Comparison of ENCODE assay signal across 1 cellular context in the genomic region with DNA sequence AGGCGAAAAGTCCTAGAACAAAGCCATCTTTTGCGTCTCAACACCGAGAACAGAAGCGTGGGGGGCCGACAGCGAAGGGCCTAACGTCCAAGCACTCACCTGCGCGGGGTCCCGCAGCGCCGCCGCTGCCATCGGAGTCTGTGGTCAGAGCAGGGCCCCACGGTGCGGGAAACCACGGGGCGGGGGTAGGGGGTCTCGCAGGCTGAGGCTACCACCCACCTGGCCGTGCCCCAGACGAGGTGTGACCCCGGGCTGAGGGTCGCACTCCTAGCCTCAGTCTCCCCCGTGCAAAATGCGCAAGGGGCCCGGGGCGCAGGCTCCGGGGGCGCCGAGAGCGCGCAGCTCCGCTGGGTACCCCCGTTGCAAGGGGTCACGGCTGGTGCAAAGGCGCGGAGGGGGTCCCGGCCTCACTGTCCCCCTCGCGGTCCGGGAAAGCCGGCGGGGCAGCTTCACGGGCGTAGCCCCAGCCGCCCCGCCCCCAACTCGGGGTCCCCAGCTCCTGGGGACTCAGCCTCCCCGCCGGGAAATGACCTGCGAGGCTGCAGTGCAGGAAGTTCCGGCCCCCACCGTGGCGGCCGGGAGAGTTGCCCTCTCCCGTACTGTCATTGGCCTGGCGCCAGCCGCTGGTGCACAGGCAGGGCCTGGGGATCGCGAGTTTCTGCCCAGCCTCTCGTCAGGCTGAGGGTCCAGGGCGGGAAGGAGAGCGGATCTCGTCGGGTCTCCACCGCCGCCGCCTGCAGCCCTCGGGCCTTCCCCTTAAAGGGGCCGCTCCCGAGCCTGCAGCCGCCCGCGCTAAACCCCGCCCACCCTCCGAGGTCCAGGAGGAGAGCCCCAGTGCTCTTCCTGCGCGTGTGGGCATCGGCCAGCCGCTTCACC.
TF ChIP-seq lines count a peak whose summit lies in the region.

ZNF792 (minus strand) TSS at position 699 of the 876 bp plus-strand sequence; CDS start at position 132, 567 bp downstream.

TF ChIP-seq in K562, 482 proteins besides CTCF, POLR2A, EP300 and RAD21 (continued from another document and continues in another):
- TF ChIP-seq NR2C1 (IDR thresholded peaks at IDR 0.05) (no peak), NR2C1 (tag; IDR thresholded peaks at IDR 0.05) (no peak), POLR2AphosphoS5 (IDR thresholded peaks at IDR 0.05; ENCODE audit: control insufficient read depth, insufficient read depth, low read depth, low read length) (peak; percentile 23; the same call in 1 of the 2 replicates), ZBTB8A (IDR thresholded peaks at IDR 0.05; ENCODE audit: partially characterized antibody) (no peak), TCF3 (CRISPR knock-in tag; IDR thresholded peaks at IDR 0.05) (no peak), ZNF589 (CRISPR knock-in tag; IDR thresholded peaks at IDR 0.05; ENCODE audit: low read depth) (no peak), FOXO4 (CRISPR knock-in tag; IDR thresholded peaks at IDR 0.05) (no peak), MCM3 (IDR thresholded peaks at IDR 0.05) (no peak), RBFOX2 (IDR thresholded peaks at IDR 0.05; ENCODE audit: low read depth, low read length) (peak; percentile 75), HOMEZ (CRISPR knock-in tag; IDR thresholded peaks at IDR 0.05) (no peak), RFX5 (IDR thresholded peaks at IDR 0.05; ENCODE audit: low read depth, low read length) (no peak), PML (IDR thresholded peaks at IDR 0.05; ENCODE audit: low read length) (no peak), ZNF3 (CRISPR knock-in tag; IDR thresholded peaks at IDR 0.05) (no peak), NEUROD1 (IDR thresholded peaks at IDR 0.05; ENCODE audit: borderline replicate concordance, low read depth, low read length, partially characterized antibody) (peak; percentile 4), ZNF253 (CRISPR knock-in tag; conservative IDR thresholded peaks at IDR 0.05) (no peak), PHF21A (IDR thresholded peaks at IDR 0.05; ENCODE audit: borderline replicate concordance, low read depth) (no peak), FOXJ3 (CRISPR knock-in tag; IDR thresholded peaks at IDR 0.05) (no peak), ZNF165 (CRISPR knock-in tag; IDR thresholded peaks at IDR 0.05; ENCODE audit: borderline replicate concordance) (no peak), PHB (CRISPR knock-in tag; IDR thresholded peaks at IDR 0.05) (no peak), TAF15 (IDR thresholded peaks at IDR 0.05; ENCODE audit: low read depth, low read length) (no peak), ZBTB1 (CRISPR knock-in tag; IDR thresholded peaks at IDR 0.05; ENCODE audit: borderline replicate concordance, low read depth) (no peak), FOXM1 (IDR thresholded peaks at IDR 0.05; ENCODE audit: low read depth) (no peak), FOXM1 (CRISPR knock-in tag; IDR thresholded peaks at IDR 0.05; ENCODE audit: low read depth) (no peak), ZNF407 (IDR thresholded peaks at IDR 0.05; ENCODE audit: low read depth) (no peak), MTF1 (CRISPR knock-in tag; IDR thresholded peaks at IDR 0.05; ENCODE audit: borderline replicate concordance) (no peak), ZNF12 (CRISPR knock-in tag; IDR thresholded peaks at IDR 0.05) (no peak), JUND (IDR thresholded peaks at IDR 0.05; ENCODE audit: borderline replicate concordance, low read depth, low read length) (no peak), JUND (tag; IDR thresholded peaks at IDR 0.05; ENCODE audit: borderline replicate concordance, low read depth, low read length) (no peak), BCL6 (CRISPR knock-in tag; IDR thresholded peaks at IDR 0.05) (no peak), NR2F6 (CRISPR knock-in tag; IDR thresholded peaks at IDR 0.05) (no peak), JUN (IDR thresholded peaks at IDR 0.05; ENCODE audit: borderline replicate concordance, low read depth, low read length) (no peak), JUN (CRISPR knock-in tag; IDR thresholded peaks at IDR 0.05; ENCODE audit: borderline replicate concordance) (no peak)
- TF ChIP-seq, protein P1, sequence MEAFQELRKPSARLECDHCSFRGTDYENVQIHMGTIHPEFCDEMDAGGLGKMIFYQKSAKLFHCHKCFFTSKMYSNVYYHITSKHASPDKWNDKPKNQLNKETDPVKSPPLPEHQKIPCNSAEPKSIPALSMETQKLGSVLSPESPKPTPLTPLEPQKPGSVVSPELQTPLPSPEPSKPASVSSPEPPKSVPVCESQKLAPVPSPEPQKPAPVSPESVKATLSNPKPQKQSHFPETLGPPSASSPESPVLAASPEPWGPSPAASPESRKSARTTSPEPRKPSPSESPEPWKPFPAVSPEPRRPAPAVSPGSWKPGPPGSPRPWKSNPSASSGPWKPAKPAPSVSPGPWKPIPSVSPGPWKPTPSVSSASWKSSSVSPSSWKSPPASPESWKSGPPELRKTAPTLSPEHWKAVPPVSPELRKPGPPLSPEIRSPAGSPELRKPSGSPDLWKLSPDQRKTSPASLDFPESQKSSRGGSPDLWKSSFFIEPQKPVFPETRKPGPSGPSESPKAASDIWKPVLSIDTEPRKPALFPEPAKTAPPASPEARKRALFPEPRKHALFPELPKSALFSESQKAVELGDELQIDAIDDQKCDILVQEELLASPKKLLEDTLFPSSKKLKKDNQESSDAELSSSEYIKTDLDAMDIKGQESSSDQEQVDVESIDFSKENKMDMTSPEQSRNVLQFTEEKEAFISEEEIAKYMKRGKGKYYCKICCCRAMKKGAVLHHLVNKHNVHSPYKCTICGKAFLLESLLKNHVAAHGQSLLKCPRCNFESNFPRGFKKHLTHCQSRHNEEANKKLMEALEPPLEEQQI (IDR thresholded peaks at IDR 0.05) = no peak
- TF ChIP-seq, protein P2, sequence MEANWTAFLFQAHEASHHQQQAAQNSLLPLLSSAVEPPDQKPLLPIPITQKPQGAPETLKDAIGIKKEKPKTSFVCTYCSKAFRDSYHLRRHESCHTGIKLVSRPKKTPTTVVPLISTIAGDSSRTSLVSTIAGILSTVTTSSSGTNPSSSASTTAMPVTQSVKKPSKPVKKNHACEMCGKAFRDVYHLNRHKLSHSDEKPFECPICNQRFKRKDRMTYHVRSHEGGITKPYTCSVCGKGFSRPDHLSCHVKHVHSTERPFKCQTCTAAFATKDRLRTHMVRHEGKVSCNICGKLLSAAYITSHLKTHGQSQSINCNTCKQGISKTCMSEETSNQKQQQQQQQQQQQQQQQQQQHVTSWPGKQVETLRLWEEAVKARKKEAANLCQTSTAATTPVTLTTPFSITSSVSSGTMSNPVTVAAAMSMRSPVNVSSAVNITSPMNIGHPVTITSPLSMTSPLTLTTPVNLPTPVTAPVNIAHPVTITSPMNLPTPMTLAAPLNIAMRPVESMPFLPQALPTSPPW (CRISPR knock-in tag; IDR thresholded peaks at IDR 0.05) = peak; percentile 71
- TF ChIP-seq, protein P3, sequence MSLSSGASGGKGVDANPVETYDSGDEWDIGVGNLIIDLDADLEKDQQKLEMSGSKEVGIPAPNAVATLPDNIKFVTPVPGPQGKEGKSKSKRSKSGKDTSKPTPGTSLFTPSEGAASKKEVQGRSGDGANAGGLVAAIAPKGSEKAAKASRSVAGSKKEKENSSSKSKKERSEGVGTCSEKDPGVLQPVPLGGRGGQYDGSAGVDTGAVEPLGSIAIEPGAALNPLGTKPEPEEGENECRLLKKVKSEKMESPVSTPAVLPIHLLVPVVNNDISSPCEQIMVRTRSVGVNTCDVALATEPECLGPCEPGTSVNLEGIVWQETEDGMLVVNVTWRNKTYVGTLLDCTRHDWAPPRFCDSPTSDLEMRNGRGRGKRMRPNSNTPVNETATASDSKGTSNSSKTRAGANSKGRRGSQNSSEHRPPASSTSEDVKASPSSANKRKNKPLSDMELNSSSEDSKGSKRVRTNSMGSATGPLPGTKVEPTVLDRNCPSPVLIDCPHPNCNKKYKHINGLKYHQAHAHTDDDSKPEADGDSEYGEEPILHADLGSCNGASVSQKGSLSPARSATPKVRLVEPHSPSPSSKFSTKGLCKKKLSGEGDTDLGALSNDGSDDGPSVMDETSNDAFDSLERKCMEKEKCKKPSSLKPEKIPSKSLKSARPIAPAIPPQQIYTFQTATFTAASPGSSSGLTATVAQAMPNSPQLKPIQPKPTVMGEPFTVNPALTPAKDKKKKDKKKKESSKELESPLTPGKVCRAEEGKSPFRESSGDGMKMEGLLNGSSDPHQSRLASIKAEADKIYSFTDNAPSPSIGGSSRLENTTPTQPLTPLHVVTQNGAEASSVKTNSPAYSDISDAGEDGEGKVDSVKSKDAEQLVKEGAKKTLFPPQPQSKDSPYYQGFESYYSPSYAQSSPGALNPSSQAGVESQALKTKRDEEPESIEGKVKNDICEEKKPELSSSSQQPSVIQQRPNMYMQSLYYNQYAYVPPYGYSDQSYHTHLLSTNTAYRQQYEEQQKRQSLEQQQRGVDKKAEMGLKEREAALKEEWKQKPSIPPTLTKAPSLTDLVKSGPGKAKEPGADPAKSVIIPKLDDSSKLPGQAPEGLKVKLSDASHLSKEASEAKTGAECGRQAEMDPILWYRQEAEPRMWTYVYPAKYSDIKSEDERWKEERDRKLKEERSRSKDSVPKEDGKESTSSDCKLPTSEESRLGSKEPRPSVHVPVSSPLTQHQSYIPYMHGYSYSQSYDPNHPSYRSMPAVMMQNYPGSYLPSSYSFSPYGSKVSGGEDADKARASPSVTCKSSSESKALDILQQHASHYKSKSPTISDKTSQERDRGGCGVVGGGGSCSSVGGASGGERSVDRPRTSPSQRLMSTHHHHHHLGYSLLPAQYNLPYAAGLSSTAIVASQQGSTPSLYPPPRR (CRISPR knock-in tag; IDR thresholded peaks at IDR 0.05; ENCODE audit: borderline replicate concordance) = no peak
